8 cellular contexts compared by ENCODE assay signal in the genomic region with DNA sequence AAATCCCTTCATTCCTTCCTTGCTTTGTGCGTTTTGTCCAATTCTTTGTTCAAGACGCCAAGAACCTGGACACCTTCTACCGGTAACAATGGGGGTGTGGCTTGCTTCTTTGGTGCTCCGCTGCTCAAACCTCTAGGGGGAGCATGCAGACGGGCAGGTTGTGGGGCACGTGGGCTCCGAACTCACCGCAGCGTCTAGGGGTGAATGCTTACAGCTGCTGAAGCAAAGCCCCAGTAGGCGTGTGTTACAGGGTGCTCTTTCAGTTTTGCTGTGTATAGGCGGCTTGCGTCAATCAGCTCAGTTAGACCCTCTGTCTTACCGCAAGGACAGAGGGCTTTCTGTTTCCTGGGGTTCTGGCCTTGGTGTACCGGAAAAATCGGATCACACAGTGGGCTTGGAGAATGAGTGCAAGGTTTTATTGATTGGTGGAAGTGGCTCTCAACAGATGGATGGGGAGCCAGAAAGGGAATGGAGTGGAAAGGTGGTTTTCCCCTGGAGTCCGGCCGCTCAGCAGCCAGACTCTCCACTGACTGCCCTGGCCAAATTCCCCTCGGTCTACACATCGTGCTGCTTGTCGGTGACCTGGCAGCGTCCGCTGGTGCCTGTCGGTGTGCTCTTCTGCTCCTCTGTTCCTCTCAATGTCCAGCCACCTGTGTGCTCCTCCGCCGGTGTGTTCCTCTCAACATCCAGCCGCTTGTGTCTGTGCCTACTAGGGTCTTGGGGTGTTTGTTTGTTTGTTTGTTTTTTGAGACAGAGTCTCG. TPM values are rescaled to one million over a fixed set of nuclear protein-coding genes. Genes with fewer than 3 reads are reported as not detected.
A peak's percentile ranks its signal among the peaks of the same experiment; 100 is the strongest.
DNase-seq lines count a peak whose midpoint lies in the region; ATAC-seq and TF ChIP-seq lines count a peak whose summit lies in the region.

No MANE protein-coding gene starts in this region.

- H3K4me1 Mint-ChIP-seq in activated T-cell treated with anti-CD3 and anti-CD28 coated beads, Interleukin-2, amount 50 U/mL, for 4 hours (ENCODE audit: low read depth) = peaks cover 26% of the 10 kb centered on the region

- no peak overlapping the region for H3K27ac ChIP-seq in heart right ventricle

- TF ChIP-seq CTCF in AG10803 (conservative IDR thresholded peaks at IDR 0.05; ENCODE audit: low read length) (peak; percentile 39), heart right ventricle (IDR thresholded peaks at IDR 0.05) (peak in 3 of 9 donors; percentile 26 to 41 (median 33))

- H3K9me3 Mint-ChIP-seq in activated T-cell treated with anti-CD3 and anti-CD28 coated beads, Interleukin-2, amount 50 U/mL, for 4 hours = peaks cover 13% of the 10 kb centered on the region

- peaks cover 19% of the 10 kb centered on the region for H3K27me3 Mint-ChIP-seq in activated T-cell treated with anti-CD3 and anti-CD28 coated beads, Interleukin-2, amount 50 U/mL, for 4 hours (ENCODE audit: low read depth)

- ATAC-seq in GM19023 (IDR thresholded peaks at IDR 0.05; ENCODE audit: unreplicated experiment) (peak; percentile 88), HG03196 (IDR thresholded peaks at IDR 0.05; ENCODE audit: unreplicated experiment) (peak; percentile 76), heart right ventricle (peak in 1 of 8 donors; percentile 6)
- peak; percentile 80 to 83 for ATAC-seq in activated T-cell treated with anti-CD3 and anti-CD28 coated beads, Interleukin-2, amount 50 U/mL, for 4 hours

- WGBS in heart right ventricle, 2 donors = 64 to 68% methylated on average over 27 of the region's 27 CpGs

- peak overlapping the region; percentile 64 for H3K4me3 ChIP-seq in AG10803 (ENCODE audit: low read length)
- H3K4me3 ChIP-seq in heart right ventricle = peak overlapping the region in 9 of 10 donors; percentile 8 to 77 (median 66)

- no peak for DNase-seq in AG10803 (ENCODE audit: low read depth)
- DNase-seq in NOMO-1 (lab: John Stamatoyannopoulos, UW; ENCODE audit: unreplicated experiment in 2 of 2) = peak; percentile 71 to 80
- DNase-seq in activated T-cell treated with anti-CD3 and anti-CD28 coated beads, Interleukin-2, amount 50 U/mL, for 4 hours = peak; percentile 68
- no peak for DNase-seq in heart right ventricle
- peak; percentile 81 for DNase-seq in stimulated activated CD4-positive, alpha-beta T cell treated with anti-CD3 and anti-CD28 coated beads, Interleukin-15, amount 100 ng/mL, for 24 hours
- DNase-seq in HPDE6-E6E7 (ENCODE audit: extremely low spot score) = no peak

- peak overlapping the region; percentile 78 for H3K4me3 Mint-ChIP-seq in activated T-cell treated with anti-CD3 and anti-CD28 coated beads, Interleukin-2, amount 50 U/mL, for 4 hours

- no peaks in the 10 kb centered on the region for H3K36me3 Mint-ChIP-seq in activated T-cell treated with anti-CD3 and anti-CD28 coated beads, Interleukin-2, amount 50 U/mL, for 4 hours (ENCODE audit: insufficient read depth)

- H3K4me1 ChIP-seq in heart right ventricle = peaks cover 0 to 29% (median 12%) of the 10 kb centered on the region in 9 donors

- no peaks in the 10 kb centered on the region for H3K36me3 ChIP-seq in heart right ventricle

- intact Hi-C loops in heart right ventricle (cut with DNase I) = no loop called here

- H3K9me3 ChIP-seq in heart right ventricle = peaks cover 0 to 17% (median 4%) of the 10 kb centered on the region in 11 donors

- no peaks in the 10 kb centered on the region for H3K27me3 ChIP-seq in heart right ventricle

RNA-seq across cellular contexts. Expression of a gene that starts 1.2 kb away (rescaled TPM):
- total RNA-seq in activated T-cell treated with anti-CD3 and anti-CD28 coated beads, Interleukin-2, amount 50 U/mL, for 4 hours = 1 to 10 TPM in 2 of 3 donors, under 1 TPM in 1; 0.35 to 1.2 (median 1.0) TPM
- total RNA-seq in heart right ventricle = 1 to 10 TPM in 8 of 10 donors, under 1 TPM in 2; 0.66 to 3.1 (median 1.6) TPM
- 1 to 10 TPM in 1 of 2 donors, under 1 TPM in 1; 0.80 to 4.4 TPM for polyA plus RNA-seq in heart right ventricle

RNA-seq across cellular contexts. Expression of a gene that starts 1.3 kb away (rescaled TPM):
- not detected for total RNA-seq in activated T-cell treated with anti-CD3 and anti-CD28 coated beads, Interleukin-2, amount 50 U/mL, for 4 hours
- total RNA-seq in heart right ventricle = under 1 TPM in 2 of 10 donors, not detected in 8; 0.14 to 0.24 TPM
- polyA plus RNA-seq in heart right ventricle = not detected

RNA-seq across cellular contexts. Expression of a gene that starts 40.7 kb away (rescaled TPM):
- total RNA-seq in activated T-cell treated with anti-CD3 and anti-CD28 coated beads, Interleukin-2, amount 50 U/mL, for 4 hours = 10 to 100 TPM; 13.3 to 15.7 (median 14.8) TPM
- total RNA-seq in heart right ventricle = 10 to 100 TPM; 10.1 to 13.6 (median 12.0) TPM
- 1 to 10 TPM; 5.9 to 6.7 TPM for polyA plus RNA-seq in heart right ventricle

RNA-seq across cellular contexts. Expression of a gene that starts 44.6 kb away (rescaled TPM):
- 1 to 10 TPM; 1.1 to 1.7 (median 1.3) TPM for total RNA-seq in activated T-cell treated with anti-CD3 and anti-CD28 coated beads, Interleukin-2, amount 50 U/mL, for 4 hours
- 1 to 10 TPM in 1 of 10 donors, under 1 TPM in 9; 0.30 to 1.1 (median 0.50) TPM for total RNA-seq in heart right ventricle
- polyA plus RNA-seq in heart right ventricle = under 1 TPM; 0.15 to 0.52 TPM

RNA-seq across cellular contexts. Expression of a gene that starts 49.1 kb away (rescaled TPM):
- total RNA-seq in activated T-cell treated with anti-CD3 and anti-CD28 coated beads, Interleukin-2, amount 50 U/mL, for 4 hours = 10 to 100 TPM; 15.2 to 38.7 (median 29.0) TPM
- total RNA-seq in heart right ventricle = 1 to 10 TPM in 6 of 10 donors, under 1 TPM in 1, not detected in 3; 0.81 to 5.1 (median 2.8) TPM
- polyA plus RNA-seq in heart right ventricle = under 1 TPM in 1 of 2 donors, not detected in 1; 0.20 TPM

Comparison
In these comparisons a context has a peak if more than half of its experiments do, and no peak if none do; other contexts are left out.
1. DNase-seq: peak in NOMO-1 (2 of 2), activated T-cell treated with anti-CD3 and anti-CD28 coated beads, Interleukin-2, amount 50 U/mL, for 4 hours (single experiment) and stimulated activated CD4-positive, alpha-beta T cell treated with anti-CD3 and anti-CD28 coated beads, Interleukin-15, amount 100 ng/mL, for 24 hours (single experiment); none in AG10803 (single experiment), heart right ventricle (0 of 2) and HPDE6-E6E7 (single experiment).